ENCODE assay signal across 8 cellular contexts in genomic region chr21:37712204-37712934, GRCh38.
DNase-seq lines count a peak whose midpoint lies in the region; ATAC-seq and TF ChIP-seq lines count a peak whose summit lies in the region.

No MANE protein-coding gene starts in this region.

- DNase-seq in MM.1S, result peak; percentile 85
- DNase-seq in SHP77 (lab: John Stamatoyannopoulos, UW), result peak; percentile 72 to 85
- DNase-seq in astrocyte of the spinal cord (ENCODE audit: low read depth, low spot score), result peak; percentile 70
- peak; percentile 45 for DNase-seq in iPS DF 6.9 (ENCODE audit: low read depth, low spot score)
- peak; percentile 21 for DNase-seq in stimulated activated CD4-positive, alpha-beta T cell treated with anti-CD3 and anti-CD28 coated beads, Interleukin-12 subunit alpha, Interleukin-12 subunit beta, amount 100 ng/mL, for 4 hours
- no peak for DNase-seq in OCI-M2 (lab: John Stamatoyannopoulos, UW; ENCODE audit: unreplicated experiment)

- no peaks in the 10 kb centered on the region for H3K36me3 ChIP-seq in DOHH2 (ENCODE audit: control insufficient read depth, low read length)
- no peaks in the 10 kb centered on the region for H3K36me3 ChIP-seq in MM.1S (replicated peaks; ENCODE audit: insufficient read depth, low read length)
- no peaks in the 10 kb centered on the region for H3K36me3 ChIP-seq in iPS DF 6.9 (ENCODE audit: control insufficient read depth, insufficient read depth, low read length)

- H3K79me2 ChIP-seq in DOHH2 (ENCODE audit: control insufficient read depth, low read length), result no peaks in the 10 kb centered on the region
- no peaks in the 10 kb centered on the region for H3K79me2 ChIP-seq in MM.1S (ENCODE audit: low read length)

- no peaks in the 10 kb centered on the region for H3K9me3 ChIP-seq in DOHH2 (ENCODE audit: control insufficient read depth, insufficient read depth, low read length)
- no peaks in the 10 kb centered on the region for H3K9me3 ChIP-seq in MM.1S (replicated peaks; ENCODE audit: insufficient read depth, low read length)
- no peaks in the 10 kb centered on the region for H3K9me3 ChIP-seq in iPS DF 6.9 (ENCODE audit: control insufficient read depth, insufficient read depth, low read length)

- H2AFZ ChIP-seq in MM.1S (ENCODE audit: low read length), result 0 out of 2 replicates have a peak overlapping the region, but pooled peaks have one; percentile 10

- no peaks in the 10 kb centered on the region for H4K20me1 ChIP-seq in DOHH2 (ENCODE audit: control insufficient read depth, insufficient read depth, low read depth, low read length)
- no peaks in the 10 kb centered on the region for H4K20me1 ChIP-seq in MM.1S (ENCODE audit: insufficient read depth, low read length)

- H3K4me1 ChIP-seq in DOHH2 (ENCODE audit: control insufficient read depth, low read length) (no peaks in the 10 kb centered on the region), MM.1S (ENCODE audit: low read length) (no peaks in the 10 kb centered on the region), iPS DF 6.9 (ENCODE audit: control insufficient read depth, insufficient read depth, low read length) (no peaks in the 10 kb centered on the region)

- no peak overlapping the region for H3K4me3 ChIP-seq in DOHH2 (ENCODE audit: low read length)
- H3K4me3 ChIP-seq in MM.1S (ENCODE audit: low read length), result no peak overlapping the region
- no peak overlapping the region for H3K4me3 ChIP-seq in astrocyte of the spinal cord (ENCODE audit: low read depth, low read length)
- no peak overlapping the region for H3K4me3 ChIP-seq in iPS DF 6.9 (ENCODE audit: low read length)

- H3F3A ChIP-seq in DOHH2 (ENCODE audit: control insufficient read depth, insufficient read depth), result no peaks in the 10 kb centered on the region
- no peaks in the 10 kb centered on the region for H3F3A ChIP-seq in MM.1S (ENCODE audit: insufficient read depth, low read length)

- H3K4me2 ChIP-seq in DOHH2 (ENCODE audit: low read length) (no peak overlapping the region), MM.1S (ENCODE audit: low read depth, low read length) (no peak overlapping the region)

- H3K9ac ChIP-seq in MM.1S (ENCODE audit: low read length), result no peak overlapping the region

- H3K27me3 ChIP-seq in DOHH2 (ENCODE audit: control insufficient read depth, low read length), result no peaks in the 10 kb centered on the region
- H3K27me3 ChIP-seq in MM.1S (replicated peaks; ENCODE audit: insufficient read depth, low read length), result no peaks in the 10 kb centered on the region
- no peaks in the 10 kb centered on the region for H3K27me3 ChIP-seq in iPS DF 6.9 (ENCODE audit: control insufficient read depth, insufficient read depth, low read length)

- TF ChIP-seq CTCF in DOHH2 (IDR thresholded peaks at IDR 0.05; ENCODE audit: low read depth, low read length, poor library complexity, severe bottlenecking) (peak; percentile 85), MM.1S (IDR thresholded peaks at IDR 0.05; ENCODE audit: low read length) (peak; percentile 98), astrocyte of the spinal cord (IDR thresholded peaks at IDR 0.05; ENCODE audit: low read depth, low read length) (peak; percentile 98)

- H3K9me2 ChIP-seq in DOHH2 (replicated peaks; ENCODE audit: control insufficient read depth, low read length) (no peaks in the 10 kb centered on the region), MM.1S (replicated peaks; ENCODE audit: insufficient read depth, low read length) (no peaks in the 10 kb centered on the region)

- peak; percentile 74 for ATAC-seq in GM21825 (IDR thresholded peaks at IDR 0.05; ENCODE audit: unreplicated experiment)

- no peak overlapping the region for H3K27ac ChIP-seq in DOHH2 (ENCODE audit: low read depth, low read length)
- no peak overlapping the region for H3K27ac ChIP-seq in MM.1S (ENCODE audit: low read length)
- H3K27ac ChIP-seq in iPS DF 6.9 (ENCODE audit: low read length), result no peak overlapping the region

- in situ Hi-C loops in astrocyte of the spinal cord (cut with HindIII; ENCODE audit: low sequenced_read_pairs), result no loop called here

- WGBS in iPS DF 6.9 (ENCODE audit: insufficient coverage, insufficient read length), result no CpG with 5 or more reads among the region's 1 CpG
